ENCODE assay signal across 8 cellular contexts in genomic region chr12:82358200-82359114, GRCh38. TPM values are rescaled to one million over a fixed set of nuclear protein-coding genes. Genes with fewer than 3 reads are reported as not detected.
DNase-seq lines count a peak whose midpoint lies in the region; ATAC-seq and TF ChIP-seq lines count a peak whose summit lies in the region.

TSS of gene CCDC59 (minus strand) at chr12:82358387. CDS start at chr12:82358376, 11 bp downstream.
TSS of gene METTL25 (plus strand) at chr12:82358529. CDS start at chr12:82358566, 37 bp downstream.

- H3K4me3 Mint-ChIP-seq in activated B cell treated with CpG ODN at 0.5 μM for 24 hours, result peak within 1 kb of the TSS; percentile 98

- H3K36me3 Mint-ChIP-seq in activated B cell treated with CpG ODN at 0.5 μM for 24 hours (ENCODE audit: low read depth), result peaks cover 53% of the 10 kb centered on the region

- TF ChIP-seq CTCF in AG09319 (IDR thresholded peaks at IDR 0.05; ENCODE audit: low read depth, low read length) (peak; percentile 71), activated B cell treated with CpG ODN at 0.5 μM for 24 hours (IDR thresholded peaks at IDR 0.05) (peak; percentile 55)

- no peaks in the 10 kb centered on the region for H3K27me3 Mint-ChIP-seq in activated B cell treated with CpG ODN at 0.5 μM for 24 hours

- CTCF ChIA-PET in activated B cell treated with CpG ODN at 0.5 μM for 24 hours (lab: Charles Lee), result interaction anchor here (0.8 to 1.2 kb wide), 5 partner anchors 10 to 328 kb away, joined by 3 to 4 read pairs (median 3); no protein-coding TSS in a partner anchor

- peak; percentile 96 for DNase-seq in AG09319 (ENCODE audit: extremely low read depth, low read depth)
- peak; percentile 97 for DNase-seq in NCI-H2227 treated with DMSO at 0.1 percent for 48 hours (lab: John Stamatoyannopoulos, UW)
- peak; percentile 90 for DNase-seq in activated B cell treated with CpG ODN at 0.5 μM for 24 hours
- DNase-seq in central memory CD4-positive, alpha-beta T cell, result peak; percentile 98
- peak; percentile 99 for DNase-seq in iris pigment epithelial cell (ENCODE audit: low read depth)
- peak; percentile 95 to 97 for DNase-seq in stimulated activated CD4-positive, alpha-beta T cell treated with anti-CD3 and anti-CD28 coated beads, Interleukin-12 subunit alpha, Interleukin-12 subunit beta, amount 100 ng/mL, for 24 hours (ENCODE audit: low read depth in 2 of 2)

- H3K27ac Mint-ChIP-seq in activated B cell treated with CpG ODN at 0.5 μM for 24 hours, result peak within 1 kb of the TSS; percentile 97

- H3K9me3 Mint-ChIP-seq in activated B cell treated with CpG ODN at 0.5 μM for 24 hours, result no peaks in the 10 kb centered on the region

- POLR2A ChIA-PET in activated B cell treated with CpG ODN at 0.5 μM for 24 hours (lab: Charles Lee), result interaction anchor here (1.0 to 1.9 kb wide), 3 partner anchors 13 to 328 kb away, joined by 3 to 24 read pairs (median 3); partner anchors contain the start of gene TMTC2

- peaks cover 63% of the 10 kb centered on the region for H3K4me1 Mint-ChIP-seq in activated B cell treated with CpG ODN at 0.5 μM for 24 hours

- ATAC-seq in GM18909 (IDR thresholded peaks at IDR 0.05; ENCODE audit: poor library complexity, unreplicated experiment), result peak; percentile 95
- ATAC-seq in HG03175 (IDR thresholded peaks at IDR 0.05; ENCODE audit: unreplicated experiment), result peak; percentile 92
- peak; percentile 90 for ATAC-seq in activated B cell treated with CpG ODN at 0.5 μM for 24 hours (ENCODE audit: low read depth)

- intact Hi-C loops in activated B cell treated with CpG ODN at 0.5 μM for 24 hours (cut with micrococcal nuclease), result loop anchor here (1.0 kb wide), 1 partner anchor 328 kb away; the partner anchor contains the start of gene TMTC2

RNA-seq across cellular contexts. Expression of gene CCDC59, which starts in this region (rescaled TPM):
- 48.9 and 50.3 TPM in 2 replicates for total RNA-seq in activated B cell treated with CpG ODN at 0.5 μM for 24 hours

RNA-seq across cellular contexts. Expression of gene METTL25, which starts in this region (rescaled TPM):
- 14.0 and 17.1 TPM in 2 replicates for total RNA-seq in activated B cell treated with CpG ODN at 0.5 μM for 24 hours

Comparison
In these comparisons a context has a peak if more than half of its experiments do, and no peak if none do; other contexts are left out.
1. Peak in every context shown above with its lines: DNase-seq and ATAC-seq.